9 cellular contexts compared by ENCODE assay signal in the genomic region with DNA sequence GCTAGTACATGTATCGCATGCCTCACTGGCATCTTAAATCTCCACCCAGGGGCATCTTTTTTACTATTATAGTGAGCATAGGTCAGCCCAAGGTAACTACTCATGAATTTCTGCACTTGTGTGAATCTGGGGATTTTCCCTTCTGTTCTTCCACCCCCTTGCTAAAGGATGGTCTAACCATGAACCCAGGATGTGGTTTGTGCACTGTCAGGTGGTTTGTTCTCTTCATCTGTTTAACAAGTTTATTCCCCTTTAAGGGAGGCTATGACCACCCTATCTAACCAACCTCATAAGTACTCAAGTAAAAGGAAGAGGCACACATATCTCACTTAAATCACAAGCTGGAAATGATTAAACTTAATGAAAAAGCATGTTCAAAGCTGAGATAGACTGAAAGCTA.
DNase-seq lines count a peak whose midpoint lies in the region; ATAC-seq and TF ChIP-seq lines count a peak whose summit lies in the region.
"Had no signal": no experiment of that assay in that cellular context is flagged by ENCODE, and none has a peak within 500 bp of the region (broad histone marks: within the 10 kb centered on the region; RNA-seq: fewer than 3 reads in every experiment).

No MANE protein-coding gene starts in this region.

- DNase-seq in stimulated activated CD4-positive, alpha-beta T cell treated with anti-CD3 and anti-CD28 coated beads, Interleukin-4, amount 100 ng/mL, for 24 hours = peak; percentile 3
- DNase-seq in stimulated activated CD4-positive, alpha-beta T cell treated with anti-CD3 and anti-CD28 coated beads, Interleukin-2, amount 100 ng/mL, for 48 hours = no peak
- DNase-seq in progenitor cell of endocrine pancreas (ENCODE audit: low spot score, unreplicated experiment) = no peak
- no peak for DNase-seq in putamen (ENCODE audit: low spot score)
- no peak for DNase-seq in ureter (ENCODE audit: low spot score)
- no peak for DNase-seq in NCI-H446 (lab: John Stamatoyannopoulos, UW)
- DNase-seq: RPMI8226 had no signal

- ATAC-seq in HG02588 (IDR thresholded peaks at IDR 0.05; ENCODE audit: unreplicated experiment) = peak; percentile 89
- ATAC-seq in HG03469 (IDR thresholded peaks at IDR 0.05; ENCODE audit: unreplicated experiment) = peak; percentile 91

- H3K4me3 Mint-ChIP-seq in progenitor cell of endocrine pancreas (ENCODE audit: low read depth) = no peak overlapping the region

- no peaks in the 10 kb centered on the region for H3K9me3 Mint-ChIP-seq in progenitor cell of endocrine pancreas (ENCODE audit: low read depth)

- H3K36me3 Mint-ChIP-seq in progenitor cell of endocrine pancreas (ENCODE audit: insufficient read depth) = no peaks in the 10 kb centered on the region

- no peaks in the 10 kb centered on the region for H3K4me1 Mint-ChIP-seq in progenitor cell of endocrine pancreas (ENCODE audit: low read depth)

- no peak for TF ChIP-seq CTCF in progenitor cell of endocrine pancreas (IDR thresholded peaks at IDR 0.05; ENCODE audit: unreplicated experiment)

- no peak overlapping the region for H3K27ac Mint-ChIP-seq in progenitor cell of endocrine pancreas

- no peaks in the 10 kb centered on the region for H3K27me3 Mint-ChIP-seq in progenitor cell of endocrine pancreas
